In genomic region chr6:19851273-19852089, GRCh38 we compare ENCODE assay signal across 8 cellular contexts. TPM values are rescaled to one million over a fixed set of nuclear protein-coding genes. Genes with fewer than 3 reads are reported as not detected.
DNase-seq lines count a peak whose midpoint lies in the region; ATAC-seq, FAIRE-seq and TF ChIP-seq lines count a peak whose summit lies in the region.

No MANE protein-coding gene starts in this region.

- H3K79me2 ChIP-seq in HepG2 (ENCODE audit: insufficient read depth, low read length), result no peaks in the 10 kb centered on the region

- H3K9ac ChIP-seq in ES-I3 (ENCODE audit: low read depth, low read length) (0 out of 2 replicates have a peak overlapping the region, but pooled peaks have one; percentile 10), HUES48 (ENCODE audit: low read depth, low read length) (peak overlapping the region; percentile 3; the same call in 1 of the 2 replicates), HepG2 (ENCODE audit: insufficient read depth, low read depth, low read length) (peak overlapping the region; percentile 17)

- peaks cover 8% of the 10 kb centered on the region for H3K4me1 ChIP-seq in ES-I3 (ENCODE audit: insufficient read depth, low read length)
- peaks cover 10% of the 10 kb centered on the region for H3K4me1 ChIP-seq in HUES48 (ENCODE audit: control insufficient read depth, insufficient read depth, low read length)
- peaks cover 23% of the 10 kb centered on the region for H3K4me1 ChIP-seq in HepG2 (ENCODE audit: insufficient read depth, low read length)
- H3K4me1 ChIP-seq in uterus, result no peaks in the 10 kb centered on the region

- no peaks in the 10 kb centered on the region for H3K9me3 ChIP-seq in ES-I3 (ENCODE audit: control insufficient read depth, insufficient read depth, low read length)
- no peaks in the 10 kb centered on the region for H3K9me3 ChIP-seq in HUES48 (ENCODE audit: control insufficient read depth, insufficient read depth, low read length)
- no peaks in the 10 kb centered on the region for H3K9me3 ChIP-seq in HepG2 (ENCODE audit: low read length)
- no peaks in the 10 kb centered on the region for H3K9me3 ChIP-seq in uterus

- no TSS peak for BruUV-seq in HepG2 (replicated peaks; lab: Mats Ljungman, UMichigan)

- DNase-seq in NCI-H82 treated with DMSO at 0.1 percent for 48 hours (lab: John Stamatoyannopoulos, UW; ENCODE audit: unreplicated experiment) (peak; percentile 78), dedifferentiated amniotic fluid mesenchymal stem cell (ENCODE audit: extremely low spot score) (peak; percentile 80), HepG2 (ENCODE audit: low spot score) (peak; percentile 87), uterus (peak; percentile 28 to 51), activated T-cell treated with anti-CD3 and anti-CD28 coated beads for 4 hours (no peak)

- H3K36me3 ChIP-seq in ES-I3 (ENCODE audit: insufficient read depth, low read length) (no peaks in the 10 kb centered on the region), HUES48 (ENCODE audit: control insufficient read depth, insufficient read depth, low read length) (no peaks in the 10 kb centered on the region), HepG2 (replicated peaks in 1 of 2; ENCODE audit: control insufficient read depth in 1 of 2, insufficient read depth in 2 of 2, low read length in 2 of 2) (no peaks in the 10 kb centered on the region), uterus (no peaks in the 10 kb centered on the region)

- in situ Hi-C loops in HepG2 (cut with HindIII; ENCODE audit: extremely low pct_ligation_motif_present, low pct_unique_long_range_greater_than_20kb), result loop anchor here (25.0 kb wide), 1 partner anchor 1264 kb away; no protein-coding TSS in a partner anchor

- POLR2A ChIA-PET in HepG2 (lab: Yijun Ruan, JAX), result interaction anchor here (0.7 kb wide), 1 partner anchor 12 kb away, joined by 3 read pairs; no protein-coding TSS in a partner anchor

- no peaks in the 10 kb centered on the region for H4K20me1 ChIP-seq in HepG2 (ENCODE audit: insufficient read depth, low read length)

- peak; percentile 99 for FAIRE-seq in HepG2 (lab: Jason Lieb, UNC)

- peak; percentile 98 for ATAC-seq in HepG2
- ATAC-seq in GM18520 (IDR thresholded peaks at IDR 0.05; ENCODE audit: unreplicated experiment), result no peak

- H2AFZ ChIP-seq in HepG2 (ENCODE audit: low read length), result peak overlapping the region; percentile 75

- no peaks in the 10 kb centered on the region for H3K27me3 ChIP-seq in HUES48 (ENCODE audit: control insufficient read depth, insufficient read depth, low read length)
- H3K27me3 ChIP-seq in HepG2 (ENCODE audit: control insufficient read depth in 1 of 2, insufficient read depth in 2 of 2, low read length in 2 of 2), result peaks cover 2 to 14% of the 10 kb centered on the region in 2 experiments; a peak in 2 of 5 replicates
- H3K27me3 ChIP-seq in uterus, result no peaks in the 10 kb centered on the region

- H3K4me3 ChIP-seq in HUES48 (ENCODE audit: low read depth, low read length) (no peak overlapping the region), HepG2 (replicated peaks in 1 of 3; ENCODE audit: insufficient read depth in 1 of 3, low read depth in 2 of 3, low read length in 3 of 3) (peak overlapping the region; percentile 27 to 65 (median 52)), uterus (no peak overlapping the region)

- H3K4me2 ChIP-seq in HepG2 (ENCODE audit: low read depth, low read length), result peak overlapping the region; percentile 94

- CTCF ChIA-PET in HepG2 (lab: Yijun Ruan, JAX; ENCODE audit: low intra/inter-chr PET ratio, low total read pairs), result interaction anchor here (0.7 to 2.0 kb wide), 2 partner anchors 39 to 827 kb away, joined by 4 to 15 read pairs; no protein-coding TSS in a partner anchor

- TF ChIP-seq CTCF in HepG2 (CRISPR knock-in tag; IDR thresholded peaks at IDR 0.05) (peak; percentile 93), uterus (IDR thresholded peaks at IDR 0.05) (peak; percentile 79 to 92 (median 86))

- TF ChIP-seq EP300 in HepG2 (IDR thresholded peaks at IDR 0.05; ENCODE audit: low read depth in 2 of 2, low read length in 2 of 2) (no peak), HepG2 (CRISPR knock-in tag; IDR thresholded peaks at IDR 0.05; ENCODE audit: borderline replicate concordance) (no peak)

- intact Hi-C loops in HepG2 (cut with micrococcal nuclease; ENCODE audit: unreplicated experiment), result loop anchor here (1.0 to 10.0 kb wide), 8 partner anchors 39 to 1254 kb away; no protein-coding TSS in a partner anchor
- intact Hi-C loops in uterus (cut with DNase I; ENCODE audit: low total_unique reads), result no loop called here

- H3K27ac ChIP-seq in HUES48 (ENCODE audit: low read depth, low read length) (peak overlapping the region; percentile 49), HepG2 (ENCODE audit: extremely low read length, insufficient read depth, low read length) (no peak overlapping the region), uterus (peak overlapping the region; percentile 1 to 59)

- 21% methylated on average over 10 of the region's 10 CpGs for WGBS in HepG2 (ENCODE audit: low lambda C conversion rate)

- no peak for TF ChIP-seq POLR2A in HepG2 (IDR thresholded peaks at IDR 0.05; ENCODE audit: insufficient read depth in 1 of 2, low read depth in 2 of 2, low read length in 2 of 2)
- no peak for TF ChIP-seq POLR2A in uterus (IDR thresholded peaks at IDR 0.05)

- TF ChIP-seq RAD21 in HepG2 (CRISPR knock-in tag; IDR thresholded peaks at IDR 0.05), result peak; percentile 91

TF ChIP-seq in HepG2, 621 proteins besides CTCF, POLR2A, EP300 and RAD21 (continues in another document):
- peak; percentile 39 for TF ChIP-seq PHF5A (CRISPR knock-in tag; IDR thresholded peaks at IDR 0.05; ENCODE audit: low read depth, unreplicated experiment)
- TF ChIP-seq PRPF4 (IDR thresholded peaks at IDR 0.05; ENCODE audit: low read depth, low read length, poor library complexity, severe bottlenecking), result no peak
- 0 out of 2 replicates have a peak, but pooled peaks have one; percentile 40 for TF ChIP-seq SAP130 (CRISPR knock-in tag; IDR thresholded peaks at IDR 0.05; ENCODE audit: low read depth)
- no peak for TF ChIP-seq NFAT5 (CRISPR knock-in tag; IDR thresholded peaks at IDR 0.05)

RNA-seq across cellular contexts. Expression of gene ID4, which starts 14.3 kb away (rescaled TPM):
- total RNA-seq in HepG2 (2016; rRNA removed; fragmentation: Illumina TruSeq; extraction: Trizol) (0.44 and 0.60 TPM in 2 replicates), uterus (100 to 1,000 TPM in 1 of 4 donors, 10 to 100 TPM in 3; 29.2 to 147 (median 57.5) TPM)
- 0.44 and 0.71 TPM in 2 replicates for total RNA-seq in HepG2 (2016; cell fraction: cytosol; rRNA removed; fragmentation: Illumina TruSeq; extraction: Trizol; ENCODE audit: low read depth)
- 0.45 and 0.65 TPM in 2 replicates for total RNA-seq in HepG2 (2016; cell fraction: insoluble cytoplasmic fraction; rRNA removed; fragmentation: Illumina TruSeq; extraction: Trizol)
- 0.52 and 0.74 TPM in 2 replicates for total RNA-seq in HepG2 (2016; cell fraction: membrane; rRNA removed; fragmentation: Illumina TruSeq; extraction: Trizol)
- total RNA-seq in HepG2 (2016; cell fraction: nucleus; rRNA removed; fragmentation: Illumina TruSeq; extraction: Trizol), result 0.53 and 0.56 TPM in 2 replicates
- polyA plus RNA-seq in HepG2 (2011; rRNA removed), result 0.05 and 0.20 TPM in 2 replicates
- 0.05 and 0.09 TPM in 2 replicates for polyA plus RNA-seq in HepG2 (2011; cell fraction: cytosol; rRNA removed)
- 0.09 and 0.18 TPM in 2 replicates for polyA plus RNA-seq in HepG2 (2011; cell fraction: nucleus; rRNA removed)
- polyA plus RNA-seq in HepG2 (2012), result 0.12 and 0.30 TPM in 2 replicates
- polyA plus RNA-seq in HepG2 (2016; cell fraction: cytosol; fragmentation: Illumina TruSeq; extraction: Trizol; ENCODE audit: low read depth), result 0.76 and 1.0 TPM in 2 replicates
- 0.59 and 0.71 TPM in 2 replicates for polyA plus RNA-seq in HepG2 (2016; cell fraction: insoluble cytoplasmic fraction; fragmentation: Illumina TruSeq; extraction: Trizol; ENCODE audit: low read depth)
- polyA plus RNA-seq in HepG2 (2016; cell fraction: membrane; fragmentation: Illumina TruSeq; extraction: Trizol; ENCODE audit: low read depth), result 0.87 and 0.89 TPM in 2 replicates
- polyA plus RNA-seq in HepG2 (2016; cell fraction: nucleus; fragmentation: Illumina TruSeq; extraction: Trizol; ENCODE audit: insufficient read depth, low read depth), result 1.1 and 1.2 TPM in 2 replicates
- not detected in 2 replicates for polyA minus RNA-seq in HepG2 (2011; rRNA and poly(A)+ RNA removed; ENCODE audit: low replicate concordance)
- polyA minus RNA-seq in HepG2 (2011; cell fraction: cytosol; rRNA and poly(A)+ RNA removed), result not detected in 2 replicates
- polyA minus RNA-seq in HepG2 (2011; cell fraction: nucleus; rRNA and poly(A)+ RNA removed), result 0.50 and 1.9 TPM in 2 replicates

Comparison
In these comparisons a context has a peak if more than half of its experiments do, and no peak if none do; other contexts are left out.
1. H3K4me3 ChIP-seq: peak in HepG2 (3 of 3); none in HUES48 (single experiment) and uterus (0 of 2).
2. RNA of gene ID4, which starts 14.3 kb away (total RNA-seq): 29.2 to 147 TPM in uterus; 0.44 to 0.74 TPM in HepG2; every median in the first group is over 10 times any median in the second.
3. Peak in every context shown above with its lines, with median percentiles within 50 percentile points of each other: H3K9ac ChIP-seq.